ENCODE assay signal across 19 cellular contexts in the genomic region with DNA sequence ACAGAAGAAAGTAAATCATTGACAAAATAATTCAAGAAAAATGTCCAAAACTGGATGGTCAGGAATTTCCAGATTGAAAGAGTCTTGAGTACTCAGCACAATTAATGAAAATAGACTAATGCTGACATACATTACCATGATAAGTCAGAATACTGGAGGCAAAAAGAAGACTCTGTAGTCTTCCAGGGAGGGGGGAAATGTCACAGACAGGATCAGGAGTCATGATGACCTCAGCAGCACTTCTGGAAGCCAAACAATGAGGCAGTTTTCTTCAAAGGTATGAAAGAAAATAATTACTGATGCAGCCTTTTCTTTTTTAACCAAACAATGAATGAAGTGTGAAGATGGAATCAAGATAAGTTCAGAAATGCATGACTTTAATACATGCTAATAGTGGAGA. TPM values are rescaled to one million over a fixed set of nuclear protein-coding genes. Genes with fewer than 3 reads are reported as not detected.
DNase-seq lines count a peak whose midpoint lies in the region; ATAC-seq, FAIRE-seq and TF ChIP-seq lines count a peak whose summit lies in the region.
"Had no signal": no experiment of that assay in that cellular context is flagged by ENCODE, and none has a peak within 500 bp of the region (broad histone marks: within the 10 kb centered on the region; RNA-seq: fewer than 3 reads in every experiment).

No MANE protein-coding gene starts in this region.

- H3K9ac ChIP-seq in endothelial cell of umbilical vein (replicated peaks; ENCODE audit: extremely low read depth, insufficient read depth, low read length) = no peak overlapping the region
- H3K9ac ChIP-seq in neuronal stem cell (ENCODE audit: low read depth, low read length, poor library complexity) = no peak overlapping the region

- no peaks in the 10 kb centered on the region for H3K9me3 ChIP-seq in endothelial cell of umbilical vein (replicated peaks; ENCODE audit: control insufficient read depth, insufficient read depth, low read length)
- H3K9me3 ChIP-seq in neuronal stem cell (replicated peaks in 1 of 2; ENCODE audit: control insufficient read depth in 2 of 2, insufficient read depth in 1 of 2, low read depth in 1 of 2, low read length in 2 of 2) = peaks cover 1 to 27% of the 10 kb centered on the region in 2 donors
- H3K9me3 ChIP-seq: SJSA1 had no signal

- peaks cover 4% of the 10 kb centered on the region for H3K4me1 ChIP-seq in endothelial cell of umbilical vein (ENCODE audit: control insufficient read depth, extremely low read depth, insufficient read depth, low read length)
- peaks cover 0 to 2% of the 10 kb centered on the region in 2 donors for H3K4me1 ChIP-seq in neuronal stem cell (ENCODE audit: control insufficient read depth in 2 of 2, insufficient read depth in 1 of 2, low read depth in 1 of 2, low read length in 2 of 2)
- H3K4me1 ChIP-seq: SJSA1 had no signal

- no peaks in the 10 kb centered on the region for H3K27me3 Mint-ChIP-seq in Calu3 (ENCODE audit: unreplicated experiment)
- H3K27me3 Mint-ChIP-seq in nephron progenitor cell (ENCODE audit: low read depth, poor library complexity) = peaks cover 3% of the 10 kb centered on the region

- H3K27ac ChIP-seq in endothelial cell of umbilical vein (ENCODE audit: insufficient read depth, low read depth, low read length) = no peak overlapping the region
- H3K27ac ChIP-seq in neuronal stem cell (replicated peaks; ENCODE audit: low read length) = no peak overlapping the region
- H3K27ac ChIP-seq: SJSA1 had no signal

- H3K36me3 ChIP-seq in endothelial cell of umbilical vein (ENCODE audit: control insufficient read depth in 2 of 2, extremely low read depth in 1 of 2, insufficient read depth in 2 of 2, low read length in 2 of 2) (peaks cover 0 to 7% of the 10 kb centered on the region in 2 experiments), neuronal stem cell (replicated peaks in 1 of 2; ENCODE audit: control insufficient read depth in 2 of 2, insufficient read depth in 2 of 2, low read length in 2 of 2) (peaks cover 6 to 86% of the 10 kb centered on the region in 2 donors)

- H3K18ac ChIP-seq in neuronal stem cell (ENCODE audit: low read length) = no peak overlapping the region

- POLR2A ChIA-PET in endothelial cell of umbilical vein (lab: Charles Lee) = no interaction called here

- no peak overlapping the region for H3K4ac ChIP-seq in neuronal stem cell (ENCODE audit: low read length)

- peaks cover 34% of the 10 kb centered on the region for H3K4me1 Mint-ChIP-seq in Calu3 (ENCODE audit: low read depth, unreplicated experiment)
- H3K4me1 Mint-ChIP-seq in nephron progenitor cell = no peaks in the 10 kb centered on the region

- no peak for TF ChIP-seq POLR2A in endothelial cell of umbilical vein (IDR thresholded peaks at IDR 0.05; ENCODE audit: low read depth, low read length)

- no peaks in the 10 kb centered on the region for H4K20me1 ChIP-seq in endothelial cell of umbilical vein (replicated peaks; ENCODE audit: control insufficient read depth, extremely low read depth, insufficient read depth, low read length)

- TF ChIP-seq CTCF in Calu3 (IDR thresholded peaks at IDR 0.05; ENCODE audit: unreplicated experiment) = no peak
- no peak for TF ChIP-seq CTCF in LNCaP clone FGC (IDR thresholded peaks at IDR 0.05; ENCODE audit: control insufficient read depth, extremely low read depth, insufficient read depth)
- TF ChIP-seq CTCF in endothelial cell of umbilical vein (IDR thresholded peaks at IDR 0.05; ENCODE audit: extremely low read depth in 1 of 2, insufficient read depth in 1 of 2, low read depth in 1 of 2, low read length in 2 of 2) = no peak
- TF ChIP-seq CTCF in nephron progenitor cell (IDR thresholded peaks at IDR 0.05) = no peak

- no peak overlapping the region for H2AFZ ChIP-seq in endothelial cell of umbilical vein (ENCODE audit: low read depth, low read length)
- no peak overlapping the region for H2AFZ ChIP-seq in neuronal stem cell (ENCODE audit: low read length)

- intact Hi-C loops in Calu3 (cut with micrococcal nuclease; ENCODE audit: unreplicated experiment) = no loop called here
- intact Hi-C loops in endothelial cell of umbilical vein (cut with micrococcal nuclease) = no loop called here

- DNase-seq in Calu3 (no peak), LNCaP clone FGC (ENCODE audit: low read depth) (peak; percentile 2), endothelial cell of umbilical vein (ENCODE audit: low read depth, low spot score) (peak; percentile 7), renal cortical epithelial cell (ENCODE audit: low read depth) (peak; percentile 13), nephron progenitor cell (no peak), HK-2 (ENCODE audit: unreplicated experiment) (no peak), neuronal stem cell (ENCODE audit: low spot score) (no peak)
- DNase-seq: DND-41; GOT3; Kasumi-1; NCI-H1436; NCI-H2081; NCI-H2227 treated with DMSO at 0.1 percent for 48 hours; NCI-H526; NK-92 treated with Interleukin-12 subunit alpha and Interleukin-12 subunit beta, amount 100 ng/mL, for 24 hours had no signal

- no peaks in the 10 kb centered on the region for H3K79me2 ChIP-seq in endothelial cell of umbilical vein (ENCODE audit: control insufficient read depth, insufficient read depth, low read length)

- no peaks in the 10 kb centered on the region for H3K9me1 ChIP-seq in endothelial cell of umbilical vein (replicated peaks; ENCODE audit: control insufficient read depth, extremely low read depth, insufficient read depth, low read length)

- H3K79me1 ChIP-seq in neuronal stem cell (ENCODE audit: low read depth, low read length) = no peaks in the 10 kb centered on the region

- BruUV-seq in Calu3 (replicated peaks; lab: Mats Ljungman, UMichigan) (no TSS peak), endothelial cell of umbilical vein (replicated peaks; lab: Mats Ljungman, UMichigan) (no TSS peak)

- no peak overlapping the region for H2AK5ac ChIP-seq in neuronal stem cell (ENCODE audit: low read depth, low read length)

- H4K91ac ChIP-seq in neuronal stem cell (ENCODE audit: low read depth, low read length, poor library complexity) = no peak overlapping the region

- ATAC-seq in HG03460 (IDR thresholded peaks at IDR 0.05; ENCODE audit: unreplicated experiment) = no peak
- ATAC-seq: HepG2 had no signal

- FAIRE-seq in endothelial cell of umbilical vein (lab: Jason Lieb, UNC) = peak; percentile 81
- FAIRE-seq: HepG2 had no signal

- dilution Hi-C loops in endothelial cell of umbilical vein (cut with MboI; ENCODE audit: extremely low pct_ligation_motif_present, low sequenced_read_pairs) = no loop called here

- H2BK15ac ChIP-seq in neuronal stem cell (ENCODE audit: low read length) = no peak overlapping the region

- H3K9me3 Mint-ChIP-seq in Calu3 (ENCODE audit: low read depth, unreplicated experiment) (no peaks in the 10 kb centered on the region), nephron progenitor cell (peaks cover 38% of the 10 kb centered on the region)

- H3K27ac Mint-ChIP-seq in Calu3 (ENCODE audit: unreplicated experiment) = peak overlapping the region; percentile 61
- no peak overlapping the region for H3K27ac Mint-ChIP-seq in nephron progenitor cell

- no peak overlapping the region for H3K4me2 ChIP-seq in endothelial cell of umbilical vein (ENCODE audit: insufficient read depth, low read length)
- H3K4me2 ChIP-seq in neuronal stem cell (ENCODE audit: insufficient read depth, low read length, poor library complexity, severe bottlenecking) = no peak overlapping the region

- CTCF ChIA-PET in Calu3 (lab: Charles Lee) = no interaction called here
- CTCF ChIA-PET in endothelial cell of umbilical vein (lab: Charles Lee) = interaction anchor here (0.9 to 1.5 kb wide), 2 partner anchors 8 to 12 kb away, joined by 3 to 6 read pairs; no protein-coding TSS in a partner anchor

- H3K4me3 ChIP-seq in LNCaP clone FGC (ENCODE audit: low read depth, low read length) (no peak overlapping the region), endothelial cell of umbilical vein (replicated peaks in 1 of 3; ENCODE audit: insufficient read depth in 1 of 3, low read depth in 1 of 3, low read length in 3 of 3) (no peak overlapping the region), neuronal stem cell (ENCODE audit: low read length in 2 of 2) (no peak overlapping the region)
- H3K4me3 ChIP-seq: SJSA1 had no signal

- H3K4me3 Mint-ChIP-seq in Calu3 (ENCODE audit: low read depth, unreplicated experiment) = peak overlapping the region; percentile 44
- no peak overlapping the region for H3K4me3 Mint-ChIP-seq in nephron progenitor cell
- H3K4me3 Mint-ChIP-seq: CD14-positive monocyte had no signal

- no peaks in the 10 kb centered on the region for H3K27me3 ChIP-seq in endothelial cell of umbilical vein (ENCODE audit: control insufficient read depth in 2 of 2, insufficient read depth in 2 of 2, low read length in 2 of 2)
- H3K27me3 ChIP-seq in neuronal stem cell (ENCODE audit: control insufficient read depth in 3 of 3, insufficient read depth in 3 of 3, low read depth in 1 of 3, low read length in 3 of 3) = no peaks in the 10 kb centered on the region
- H3K27me3 ChIP-seq: SJSA1 had no signal

- H4K8ac ChIP-seq in neuronal stem cell (ENCODE audit: low read depth, low read length) = no peak overlapping the region

- no peak overlapping the region for H3K14ac ChIP-seq in neuronal stem cell (ENCODE audit: low read length)

- H3K36me3 Mint-ChIP-seq in Calu3 (ENCODE audit: insufficient read depth, unreplicated experiment) = peaks cover 41% of the 10 kb centered on the region
- peaks cover 94% of the 10 kb centered on the region for H3K36me3 Mint-ChIP-seq in nephron progenitor cell (ENCODE audit: low read depth)

- H2BK5ac ChIP-seq in neuronal stem cell (ENCODE audit: low read length) = no peak overlapping the region

- no peak overlapping the region for H2BK120ac ChIP-seq in neuronal stem cell (ENCODE audit: low read depth, low read length)

- no peak overlapping the region for H2BK12ac ChIP-seq in neuronal stem cell (ENCODE audit: low read length)

- H3K23ac ChIP-seq in neuronal stem cell (ENCODE audit: low read depth, low read length, poor library complexity) = no peak overlapping the region

RNA-seq across cellular contexts. Expression of a gene that starts 30.1 kb away (rescaled TPM):
- total RNA-seq in Calu3 (2022) (3.2 and 3.5 TPM in 2 replicates), endothelial cell of umbilical vein (0.44 and 0.53 TPM in 2 replicates), renal cortical epithelial cell (0.25 TPM in 1 of 2 replicates, not detected in the other)
- polyA plus RNA-seq in endothelial cell of umbilical vein = 0.11 and 0.13 TPM in 2 replicates
- 0.04 TPM in 1 of 2 replicates, not detected in the other for polyA plus RNA-seq in endothelial cell of umbilical vein (2011; cell fraction: cytosol; rRNA removed)
- 0.71 and 1.3 TPM in 2 replicates for polyA plus RNA-seq in endothelial cell of umbilical vein (2011; cell fraction: nucleus; rRNA removed)
- polyA plus RNA-seq in endothelial cell of umbilical vein (2012) = not detected in 2 replicates
- polyA minus RNA-seq in endothelial cell of umbilical vein = 0.56 and 1.9 TPM in 2 replicates
- not detected for polyA minus RNA-seq in endothelial cell of umbilical vein (2011; cell fraction: cytosol; rRNA and poly(A)+ RNA removed)
- 1.7 and 1.8 TPM in 2 replicates for polyA minus RNA-seq in endothelial cell of umbilical vein (2011; cell fraction: nucleus; rRNA and poly(A)+ RNA removed)
- polyA plus RNA-seq in neuronal stem cell (2013, experiment 1 of 2) = 0.03 TPM
- polyA plus RNA-seq in neuronal stem cell (2013, experiment 2 of 2) = not detected
- total RNA-seq: HepG2, SJSA1 had no signal
- polyA plus RNA-seq: CD14-positive monocyte had no signal

RNA-seq across cellular contexts. Expression of a gene that starts 46.6 kb away (rescaled TPM):
- total RNA-seq in Calu3 (2022) (1.8 and 2.1 TPM in 2 replicates), endothelial cell of umbilical vein (not detected in 2 replicates), renal cortical epithelial cell (0.45 TPM in 1 of 2 replicates, not detected in the other)
- polyA plus RNA-seq in endothelial cell of umbilical vein = 0.10 TPM in 1 of 2 replicates, not detected in the other
- 0.03 TPM in 1 of 2 replicates, not detected in the other for polyA plus RNA-seq in endothelial cell of umbilical vein (2011; cell fraction: cytosol; rRNA removed)
- polyA plus RNA-seq in endothelial cell of umbilical vein (2011; cell fraction: nucleus; rRNA removed) = 0.21 and 0.24 TPM in 2 replicates
- not detected in 2 replicates for polyA plus RNA-seq in endothelial cell of umbilical vein (2012)
- polyA minus RNA-seq in endothelial cell of umbilical vein = 0.42 TPM in 1 of 2 replicates, not detected in the other
- polyA minus RNA-seq in endothelial cell of umbilical vein (2011; cell fraction: cytosol; rRNA and poly(A)+ RNA removed) = not detected
- 0.29 TPM in 1 of 2 replicates, not detected in the other for polyA minus RNA-seq in endothelial cell of umbilical vein (2011; cell fraction: nucleus; rRNA and poly(A)+ RNA removed)
- polyA plus RNA-seq in neuronal stem cell (2013, experiment 1 of 2) = 0.03 TPM
- not detected for polyA plus RNA-seq in neuronal stem cell (2013, experiment 2 of 2)
- total RNA-seq: HepG2, SJSA1 had no signal
- polyA plus RNA-seq: CD14-positive monocyte had no signal

Comparison
In these comparisons a context has a peak if more than half of its experiments do, and no peak if none do; other contexts are left out.
1. DNase-seq: peak in LNCaP clone FGC (single experiment), endothelial cell of umbilical vein (single experiment) and renal cortical epithelial cell (single experiment); none in Calu3 (single experiment), nephron progenitor cell (single experiment), HK-2 (single experiment) and neuronal stem cell (single experiment).